In the genomic region with DNA sequence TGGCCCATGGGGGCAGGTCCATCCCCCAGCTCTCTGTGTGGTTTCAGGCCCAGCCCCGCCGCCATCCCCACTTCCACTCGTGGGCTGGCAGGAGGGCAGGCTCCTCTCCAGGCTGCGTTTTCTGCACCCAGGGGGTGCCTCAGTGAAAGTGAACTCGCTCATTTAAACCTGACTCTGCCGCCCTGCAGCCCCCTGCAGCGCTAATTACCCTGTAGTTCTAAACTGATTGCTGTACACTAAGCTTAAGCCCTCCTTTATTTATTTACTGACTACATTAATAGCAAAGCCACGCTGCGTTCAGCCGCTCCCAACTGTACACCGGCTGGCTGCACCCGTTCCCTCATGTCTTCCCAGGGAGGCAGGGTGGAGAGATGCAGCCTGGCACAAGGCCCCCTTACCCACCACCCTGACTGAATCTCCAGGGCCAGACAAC, we compare ENCODE assay signal across 14 cellular contexts. TPM values are rescaled to one million over a fixed set of nuclear protein-coding genes. Genes with fewer than 3 reads are reported as not detected.
A peak's percentile ranks its signal among the peaks of the same experiment; 100 is the strongest.
DNase-seq lines count a peak whose midpoint lies in the region; ATAC-seq and TF ChIP-seq lines count a peak whose summit lies in the region.
"Had no signal": no experiment of that assay in that cellular context is flagged by ENCODE, and none has a peak within 500 bp of the region (broad histone marks: within the 10 kb centered on the region; RNA-seq: fewer than 3 reads in every experiment).

No MANE protein-coding gene starts in this region.

- no peak overlapping the region for H3K4me3 Mint-ChIP-seq in activated T-helper 2 cell treated with anti-CD3 and anti-CD28 coated beads, Interferon-gamma antibody, Interleukin-2, Interleukin-4, amounts not matched to agents 10 μg/mL and 5 μg/mL and 100 μg/mL, durations not matched to agents 14 hours and 24 hours and 36 hours (ENCODE audit: low read depth)
- H3K4me3 Mint-ChIP-seq in activated CD8-positive, alpha-beta T cell treated with anti-CD3 and anti-CD28 coated beads for 36 hours: no peak overlapping the region
- H3K4me3 Mint-ChIP-seq: activated CD8-positive, alpha-beta memory T cell treated with anti-CD3 and anti-CD28 coated beads, Interleukin-2, amount 10 ng/mL, durations not matched to agents 7 days and 5 days had no signal

- CTCF ChIA-PET in activated CD8-positive, alpha-beta T cell treated with anti-CD3 and anti-CD28 coated beads for 36 hours (lab: Charles Lee): interaction anchor here (1.2 to 11.6 kb wide), 14 partner anchors 10 to 452 kb away, joined by 3 to 210 read pairs (median 12); partner anchors contain the start of gene HTR3B

- no peak overlapping the region for H3K9ac ChIP-seq in BLaER1

- H3K27ac ChIP-seq in BLaER1: no peak overlapping the region
- peak overlapping the region; percentile 65 to 85 for H3K27ac ChIP-seq in breast epithelium
- peak overlapping the region; percentile 77 to 85 (median 78) for H3K27ac ChIP-seq in sigmoid colon
- H3K27ac ChIP-seq: hepatocyte, SJSA1 had no signal

- no peaks in the 10 kb centered on the region for H4K20me1 ChIP-seq in BLaER1

- POLR2A ChIA-PET in activated CD8-positive, alpha-beta T cell treated with anti-CD3 and anti-CD28 coated beads for 36 hours (lab: Charles Lee): no interaction called here

- H3K4me2 ChIP-seq in BLaER1: peak overlapping the region; percentile 32; the same call in 1 of the 2 replicates
- H3K4me2 ChIP-seq: hepatocyte had no signal

- peaks cover 27% of the 10 kb centered on the region for H3K4me1 ChIP-seq in BLaER1
- H3K4me1 ChIP-seq in breast epithelium: peaks cover 0 to 11% of the 10 kb centered on the region in 2 donors
- peaks cover 0 to 66% (median 48%) of the 10 kb centered on the region in 4 donors for H3K4me1 ChIP-seq in sigmoid colon
- H3K4me1 ChIP-seq: SJSA1 had no signal

- TF ChIP-seq CTCF in breast epithelium (IDR thresholded peaks at IDR 0.05) (no peak), sigmoid colon (IDR thresholded peaks at IDR 0.05) (no peak)
- no peak for TF ChIP-seq CTCF in activated CD8-positive, alpha-beta T cell treated with anti-CD3 and anti-CD28 coated beads for 36 hours (IDR thresholded peaks at IDR 0.05)

- no peak for TF ChIP-seq EP300 in sigmoid colon (IDR thresholded peaks at IDR 0.05)

- no peaks in the 10 kb centered on the region for H3K9me3 Mint-ChIP-seq in activated T-helper 2 cell treated with anti-CD3 and anti-CD28 coated beads, Interferon-gamma antibody, Interleukin-2, Interleukin-4, amounts not matched to agents 10 μg/mL and 5 μg/mL and 100 μg/mL, durations not matched to agents 14 hours and 24 hours and 36 hours
- no peaks in the 10 kb centered on the region for H3K9me3 Mint-ChIP-seq in activated CD8-positive, alpha-beta T cell treated with anti-CD3 and anti-CD28 coated beads for 36 hours
- H3K9me3 Mint-ChIP-seq: activated naive CD4-positive, alpha-beta T cell treated with anti-CD3 and anti-CD28 coated beads, Interleukin-2, amount 50 U/mL, for 72 hours had no signal

- no peaks in the 10 kb centered on the region for H3K36me3 Mint-ChIP-seq in activated T-helper 2 cell treated with anti-CD3 and anti-CD28 coated beads, Interferon-gamma antibody, Interleukin-2, Interleukin-4, amounts not matched to agents 10 μg/mL and 5 μg/mL and 100 μg/mL, durations not matched to agents 14 hours and 24 hours and 36 hours (ENCODE audit: low read depth)
- no peaks in the 10 kb centered on the region for H3K36me3 Mint-ChIP-seq in activated CD8-positive, alpha-beta T cell treated with anti-CD3 and anti-CD28 coated beads for 36 hours (ENCODE audit: low read depth)
- H3K36me3 Mint-ChIP-seq: activated CD8-positive, alpha-beta memory T cell treated with anti-CD3 and anti-CD28 coated beads, Interleukin-2, amount 10 ng/mL, durations not matched to agents 7 days and 5 days; activated naive CD4-positive, alpha-beta T cell treated with anti-CD3 and anti-CD28 coated beads, Interleukin-2, amount 50 U/mL, for 72 hours had no signal

- TF ChIP-seq POLR2A in breast epithelium (IDR thresholded peaks at IDR 0.05) (no peak), sigmoid colon (IDR thresholded peaks at IDR 0.05) (no peak)

- no peak overlapping the region for H3K27ac Mint-ChIP-seq in activated T-helper 2 cell treated with anti-CD3 and anti-CD28 coated beads, Interferon-gamma antibody, Interleukin-2, Interleukin-4, amounts not matched to agents 10 μg/mL and 5 μg/mL and 100 μg/mL, durations not matched to agents 14 hours and 24 hours and 36 hours
- no peak overlapping the region for H3K27ac Mint-ChIP-seq in activated CD8-positive, alpha-beta T cell treated with anti-CD3 and anti-CD28 coated beads for 36 hours
- H3K27ac Mint-ChIP-seq: activated CD8-positive, alpha-beta memory T cell treated with anti-CD3 and anti-CD28 coated beads, Interleukin-2, amount 10 ng/mL, durations not matched to agents 7 days and 5 days had no signal

- DNase-seq in NCI-H2081 treated with DMSO at 0.1 percent for 48 hours (lab: John Stamatoyannopoulos, UW): peak; percentile 88
- no peak for DNase-seq in breast epithelium (ENCODE audit: low spot score in 2 of 2)
- peak; percentile 78 for DNase-seq in sigmoid colon
- no peak for DNase-seq in cerebellar cortex (ENCODE audit: low spot score)
- DNase-seq in activated T-helper 2 cell treated with anti-CD3 and anti-CD28 coated beads, Interferon-gamma antibody, Interleukin-2, Interleukin-4, amounts not matched to agents 10 μg/mL and 5 μg/mL and 100 μg/mL, durations not matched to agents 14 hours and 24 hours and 36 hours (ENCODE audit: low spot score): no peak
- DNase-seq in activated CD8-positive, alpha-beta T cell treated with anti-CD3 and anti-CD28 coated beads for 36 hours: no peak
- DNase-seq: activated CD8-positive, alpha-beta memory T cell treated with anti-CD3 and anti-CD28 coated beads, Interleukin-2, amount 10 ng/mL, durations not matched to agents 7 days and 5 days; stimulated activated CD4-positive, alpha-beta T cell treated with anti-CD3 and anti-CD28 coated beads, Interleukin-12 subunit alpha, Interleukin-12 subunit beta, amount 100 ng/mL, for 4 hours had no signal

- intact Hi-C loops in breast epithelium (cut with DNase I; ENCODE audit: low total_unique reads): loop anchor here (10.0 kb wide), 3 partner anchors 55 to 355 kb away; partner anchors contain the start of genes HTR3B and ZBTB16
- intact Hi-C loops in sigmoid colon (cut with DNase I): loop anchor here (5.0 kb wide), 3 partner anchors 62 to 97 kb away; no protein-coding TSS in a partner anchor
- intact Hi-C loops in activated T-helper 2 cell treated with anti-CD3 and anti-CD28 coated beads, Interferon-gamma antibody, Interleukin-2, Interleukin-4, amounts not matched to agents 10 μg/mL and 5 μg/mL and 100 μg/mL, durations not matched to agents 14 hours and 24 hours and 36 hours (cut with micrococcal nuclease): no loop called here
- intact Hi-C loops in activated CD8-positive, alpha-beta T cell treated with anti-CD3 and anti-CD28 coated beads for 36 hours (cut with micrococcal nuclease): no loop called here

- H3K27me3 Mint-ChIP-seq in activated T-helper 2 cell treated with anti-CD3 and anti-CD28 coated beads, Interferon-gamma antibody, Interleukin-2, Interleukin-4, amounts not matched to agents 10 μg/mL and 5 μg/mL and 100 μg/mL, durations not matched to agents 14 hours and 24 hours and 36 hours (ENCODE audit: low read depth): no peaks in the 10 kb centered on the region
- H3K27me3 Mint-ChIP-seq in activated CD8-positive, alpha-beta T cell treated with anti-CD3 and anti-CD28 coated beads for 36 hours: no peaks in the 10 kb centered on the region
- H3K27me3 Mint-ChIP-seq: activated CD8-positive, alpha-beta memory T cell treated with anti-CD3 and anti-CD28 coated beads, Interleukin-2, amount 10 ng/mL, durations not matched to agents 7 days and 5 days had no signal

- WGBS in sigmoid colon, 2 donors: 65 to 77% methylated on average over 12 of the region's 12 CpGs

- H3K4me3 ChIP-seq in BLaER1: no peak overlapping the region
- no peak overlapping the region for H3K4me3 ChIP-seq in breast epithelium
- H3K4me3 ChIP-seq in sigmoid colon: no peak overlapping the region
- H3K4me3 ChIP-seq: hepatocyte, SJSA1 had no signal

- ATAC-seq in HG03565 (IDR thresholded peaks at IDR 0.05; ENCODE audit: unreplicated experiment): no peak
- no peak for ATAC-seq in activated CD8-positive, alpha-beta T cell treated with anti-CD3 and anti-CD28 coated beads for 36 hours
- ATAC-seq: activated CD8-positive, alpha-beta memory T cell treated with anti-CD3 and anti-CD28 coated beads, Interleukin-2, amount 10 ng/mL, durations not matched to agents 7 days and 5 days; activated naive CD4-positive, alpha-beta T cell treated with anti-CD3 and anti-CD28 coated beads, Interleukin-2, amount 50 U/mL, for 72 hours had no signal

- H3K4me1 Mint-ChIP-seq in activated T-helper 2 cell treated with anti-CD3 and anti-CD28 coated beads, Interferon-gamma antibody, Interleukin-2, Interleukin-4, amounts not matched to agents 10 μg/mL and 5 μg/mL and 100 μg/mL, durations not matched to agents 14 hours and 24 hours and 36 hours (ENCODE audit: low read depth): no peaks in the 10 kb centered on the region
- no peaks in the 10 kb centered on the region for H3K4me1 Mint-ChIP-seq in activated CD8-positive, alpha-beta T cell treated with anti-CD3 and anti-CD28 coated beads for 36 hours (ENCODE audit: low read depth)
- H3K4me1 Mint-ChIP-seq: activated CD8-positive, alpha-beta memory T cell treated with anti-CD3 and anti-CD28 coated beads, Interleukin-2, amount 10 ng/mL, durations not matched to agents 7 days and 5 days had no signal

- H3K36me3 ChIP-seq in BLaER1 (no peaks in the 10 kb centered on the region), breast epithelium (no peaks in the 10 kb centered on the region), sigmoid colon (peaks cover 0 to 16% (median 11%) of the 10 kb centered on the region in 4 donors)
- H3K36me3 ChIP-seq: neutrophil, SJSA1 had no signal

- H3K27me3 ChIP-seq in BLaER1 (no peaks in the 10 kb centered on the region), breast epithelium (no peaks in the 10 kb centered on the region), sigmoid colon (no peaks in the 10 kb centered on the region)
- H3K27me3 ChIP-seq: hepatocyte had no signal

- H3K9me3 ChIP-seq in BLaER1 (no peaks in the 10 kb centered on the region), breast epithelium (no peaks in the 10 kb centered on the region), sigmoid colon (no peaks in the 10 kb centered on the region)
- H3K9me3 ChIP-seq: neutrophil, SJSA1 had no signal

RNA-seq across cellular contexts. Expression of gene NNMT, which starts 36.6 kb away (rescaled TPM):
- total RNA-seq in breast epithelium (1,000 to 10,000 TPM in 2 of 3 donors, 100 to 1,000 TPM in 1; 987 to 2,750 (median 1,078) TPM), sigmoid colon (100 to 1,000 TPM; 126 to 960 (median 409) TPM)
- polyA plus RNA-seq in sigmoid colon: 100 to 1,000 TPM in 2 of 3 donors, 10 to 100 TPM in 1; 28.0 to 208 (median 201) TPM
- total RNA-seq in activated T-helper 2 cell treated with anti-CD3 and anti-CD28 coated beads, Interferon-gamma antibody, Interleukin-2, Interleukin-4, amounts not matched to agents 10 μg/mL and 5 μg/mL and 100 μg/mL, durations not matched to agents 14 hours and 24 hours and 36 hours: not detected in 2 replicates
- total RNA-seq in activated CD8-positive, alpha-beta T cell treated with anti-CD3 and anti-CD28 coated beads for 36 hours: not detected
- total RNA-seq: activated CD8-positive, alpha-beta memory T cell treated with anti-CD3 and anti-CD28 coated beads, Interleukin-2, amount 10 ng/mL, durations not matched to agents 7 days and 5 days; activated naive CD4-positive, alpha-beta T cell treated with anti-CD3 and anti-CD28 coated beads, Interleukin-2, amount 50 U/mL, for 72 hours had no signal

Comparison
In these comparisons a context has a peak if more than half of its experiments do, and no peak if none do; other contexts are left out.
1. DNase-seq: peak in NCI-H2081 treated with DMSO at 0.1 percent for 48 hours (single experiment) and sigmoid colon (single experiment); none in breast epithelium (0 of 2), cerebellar cortex (single experiment), activated T-helper 2 cell treated with anti-CD3 and anti-CD28 coated beads, Interferon-gamma antibody, Interleukin-2, Interleukin-4, amounts not matched to agents 10 μg/mL and 5 μg/mL and 100 μg/mL, durations not matched to agents 14 hours and 24 hours and 36 hours (single experiment) and activated CD8-positive, alpha-beta T cell treated with anti-CD3 and anti-CD28 coated beads for 36 hours (single experiment).
2. RNA of gene NNMT, which starts 36.6 kb away (total RNA-seq): 987 to 2,750 TPM in breast epithelium and 126 to 960 TPM in sigmoid colon; not detected in activated T-helper 2 cell treated with anti-CD3 and anti-CD28 coated beads, Interferon-gamma antibody, Interleukin-2, Interleukin-4, amounts not matched to agents 10 μg/mL and 5 μg/mL and 100 μg/mL, durations not matched to agents 14 hours and 24 hours and 36 hours and not detected in activated CD8-positive, alpha-beta T cell treated with anti-CD3 and anti-CD28 coated beads for 36 hours; every median in the first group is over 100 times any median in the second.
3. intact Hi-C loops: an anchor here in breast epithelium (10.0 kb wide) and sigmoid colon (5.0 kb wide); none called in activated T-helper 2 cell treated with anti-CD3 and anti-CD28 coated beads, Interferon-gamma antibody, Interleukin-2, Interleukin-4, amounts not matched to agents 10 μg/mL and 5 μg/mL and 100 μg/mL, durations not matched to agents 14 hours and 24 hours and 36 hours and activated CD8-positive, alpha-beta T cell treated with anti-CD3 and anti-CD28 coated beads for 36 hours.